8 cellular contexts compared by ENCODE assay signal in the genomic region with DNA sequence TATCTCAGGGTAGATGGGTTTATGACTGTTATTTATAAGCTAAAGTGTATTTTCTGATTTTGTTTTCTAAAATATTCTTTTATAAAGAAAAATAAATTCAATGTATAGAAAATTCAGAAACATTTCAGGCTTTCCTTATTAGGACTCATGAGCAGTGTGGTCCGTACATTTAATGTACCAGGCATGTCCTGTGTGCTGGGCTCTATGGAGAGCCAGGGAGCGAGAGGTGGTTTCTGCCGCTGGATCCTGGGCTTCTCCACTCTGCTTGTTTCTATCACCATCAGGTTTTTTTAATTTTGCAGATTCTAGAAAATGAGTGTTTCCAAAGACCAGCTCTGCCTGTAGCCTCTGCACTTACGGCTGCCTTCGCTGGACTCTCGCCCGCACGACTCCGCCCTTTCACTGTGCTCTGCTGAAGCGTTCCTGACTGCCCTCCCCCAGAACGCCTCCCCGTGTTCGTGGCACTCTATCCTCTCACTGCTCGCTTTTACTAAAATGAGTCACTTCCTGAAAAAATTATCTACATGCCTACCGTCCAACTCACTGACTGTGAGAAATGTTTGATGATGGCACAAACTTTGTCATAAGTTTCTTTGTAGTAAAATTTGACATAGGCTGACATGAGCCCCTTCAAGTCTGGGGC.
A peak's percentile ranks its signal among the peaks of the same experiment; 100 is the strongest.
DNase-seq lines count a peak whose midpoint lies in the region; ATAC-seq and TF ChIP-seq lines count a peak whose summit lies in the region.

No MANE protein-coding gene starts in this region.

- H3K9me3 Mint-ChIP-seq in nephron: no peaks in the 10 kb centered on the region

- H3K4me1 Mint-ChIP-seq in nephron: peaks cover 5% of the 10 kb centered on the region

- no peaks in the 10 kb centered on the region for H3K27me3 Mint-ChIP-seq in nephron (ENCODE audit: low read depth)

- H3K36me3 Mint-ChIP-seq in nephron (ENCODE audit: low read depth): peaks cover 51% of the 10 kb centered on the region

- H3K27ac Mint-ChIP-seq in nephron: peak overlapping the region; percentile 41 to 55 (median 47)

- peak; percentile 77 for ATAC-seq in HG03571 (IDR thresholded peaks at IDR 0.05; ENCODE audit: unreplicated experiment)
- ATAC-seq in GM19463 (IDR thresholded peaks at IDR 0.05; ENCODE audit: unreplicated experiment): no peak

- DNase-seq in AML-193 (lab: John Stamatoyannopoulos, UW) (peak; percentile 64 to 65), GM20000 (ENCODE audit: low spot score) (peak; percentile 66), epithelial cell of esophagus (ENCODE audit: low read depth) (peak; percentile 94), NCI-H526 treated with DMSO at 0.1 percent for 48 hours (lab: John Stamatoyannopoulos, UW) (no peak)
- DNase-seq in activated CD4-positive, alpha-beta T cell treated with anti-CD3 and anti-CD28 coated beads for 4 hours: peak; percentile 31 to 50

- no peak for TF ChIP-seq CTCF in GM20000 (IDR thresholded peaks at IDR 0.05; ENCODE audit: extremely low read depth, missing control alignments)
- TF ChIP-seq CTCF in epithelial cell of esophagus (IDR thresholded peaks at IDR 0.05; ENCODE audit: insufficient read depth, low read depth, low read length, missing control alignments): no peak
- no peak for TF ChIP-seq CTCF in nephron (IDR thresholded peaks at IDR 0.05; ENCODE audit: unreplicated experiment in 3 of 3)

- no peak overlapping the region for H3K4me3 ChIP-seq in epithelial cell of esophagus (ENCODE audit: low read length)

- H3K4me3 Mint-ChIP-seq in nephron: no peak overlapping the region
